ENCODE assay signal across 15 cellular contexts in the genomic region with DNA sequence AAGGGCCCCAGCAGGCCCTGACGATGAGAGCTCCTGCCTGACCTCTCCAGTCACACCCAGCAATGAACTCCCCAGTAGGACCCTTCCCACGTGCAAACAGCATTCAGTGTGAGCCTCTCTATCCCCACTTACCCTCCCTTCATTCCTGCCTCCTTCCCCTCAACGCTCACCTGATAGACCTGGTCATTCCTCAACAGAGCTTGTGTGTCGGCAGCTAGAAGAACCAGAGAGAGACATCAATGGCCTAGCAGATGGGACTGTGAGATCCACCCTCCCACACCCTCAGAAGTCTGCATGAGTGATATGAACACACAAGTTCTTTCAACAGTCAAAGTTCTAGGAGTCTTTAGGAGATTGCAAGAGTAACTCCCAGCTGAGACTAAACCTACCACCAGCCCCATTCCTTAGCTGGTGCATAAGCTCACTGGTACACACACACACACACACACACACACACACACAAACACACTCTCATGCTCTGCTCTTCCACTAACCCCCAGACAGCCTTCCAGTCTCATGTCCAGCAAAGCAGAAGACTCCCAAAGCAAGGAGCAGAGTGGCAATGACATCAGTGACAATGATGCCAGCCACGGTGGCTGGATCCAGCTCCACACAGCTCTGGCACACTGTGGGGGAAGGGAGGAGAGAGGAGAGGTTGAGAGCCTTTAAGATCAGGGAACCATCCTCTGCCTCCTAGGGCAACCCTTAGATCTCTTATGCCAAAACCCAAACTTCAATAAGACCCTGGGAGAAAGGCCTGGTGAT. TPM values are rescaled to one million over a fixed set of nuclear protein-coding genes. Genes with fewer than 3 reads are reported as not detected.
A peak's percentile ranks its signal among the peaks of the same experiment; 100 is the strongest.
DNase-seq lines count a peak whose midpoint lies in the region; TF ChIP-seq lines count a peak whose summit lies in the region.
"Had no signal": no experiment of that assay in that cellular context is flagged by ENCODE, and none has a peak within 500 bp of the region (broad histone marks: within the 10 kb centered on the region; RNA-seq: fewer than 3 reads in every experiment).

No MANE protein-coding gene starts in this region.

- H3K9me3 Mint-ChIP-seq in activated naive CD4-positive, alpha-beta T cell treated with anti-CD3 and anti-CD28 coated beads, Interleukin-2, amount 10 ng/mL, durations not matched to agents 7 days and 5 days: no peaks in the 10 kb centered on the region

- TF ChIP-seq POLR2A in suprapubic skin (IDR thresholded peaks at IDR 0.05): no peak

- no peaks in the 10 kb centered on the region for H3K36me3 ChIP-seq in BLaER1 treated with 17β-estradiol and CSF1 and Interleukin-3, amounts not matched to agents 10 nM and 100 nM
- peaks cover 11% of the 10 kb centered on the region for H3K36me3 ChIP-seq in Loucy (ENCODE audit: insufficient read depth, low read length)
- H3K36me3 ChIP-seq in ascending aorta: no peaks in the 10 kb centered on the region
- H3K36me3 ChIP-seq in suprapubic skin: no peaks in the 10 kb centered on the region
- H3K36me3 ChIP-seq: lower lobe of right lung had no signal

- H3K9me3 ChIP-seq in BLaER1 treated with 17β-estradiol and CSF1 and Interleukin-3, amounts not matched to agents 10 nM and 100 nM (replicated peaks in 1 of 11): no peaks in the 10 kb centered on the region
- no peaks in the 10 kb centered on the region for H3K9me3 ChIP-seq in Loucy (ENCODE audit: insufficient read depth, low read depth, low read length)
- no peaks in the 10 kb centered on the region for H3K9me3 ChIP-seq in mononuclear cell (ENCODE audit: low read depth, low read length)
- H3K9me3 ChIP-seq in ascending aorta: no peaks in the 10 kb centered on the region
- H3K9me3 ChIP-seq in suprapubic skin: no peaks in the 10 kb centered on the region
- H3K9me3 ChIP-seq: lower lobe of right lung had no signal

- no peak overlapping the region for H2AFZ ChIP-seq in Loucy (ENCODE audit: low read length)

- peaks cover 7 to 12% (median 9%) of the 10 kb centered on the region in 10 experiments; a peak in 18 of 20 replicates for H3K4me1 ChIP-seq in BLaER1 treated with 17β-estradiol and CSF1 and Interleukin-3, amounts not matched to agents 10 nM and 100 nM
- H3K4me1 ChIP-seq in Loucy (ENCODE audit: insufficient read depth, low read length, poor library complexity, severe bottlenecking) (peaks cover 54% of the 10 kb centered on the region), mononuclear cell (ENCODE audit: insufficient read depth, low read length) (peaks cover 27% of the 10 kb centered on the region), ascending aorta (no peaks in the 10 kb centered on the region), suprapubic skin (no peaks in the 10 kb centered on the region)
- H3K4me1 ChIP-seq: lower lobe of right lung had no signal

- peak overlapping the region; percentile 100 for H3K27ac Mint-ChIP-seq in activated naive CD4-positive, alpha-beta T cell treated with anti-CD3 and anti-CD28 coated beads, Interleukin-2, amount 10 ng/mL, durations not matched to agents 7 days and 5 days

- H3K4me3 ChIP-seq in BLaER1 treated with 17β-estradiol and CSF1 and Interleukin-3, amounts not matched to agents 10 nM and 100 nM: no peak overlapping the region
- H3K4me3 ChIP-seq in Loucy (ENCODE audit: low read length, poor library complexity, severe bottlenecking) (peak overlapping the region; percentile 88), mononuclear cell (ENCODE audit: low read length) (peak overlapping the region; percentile 62), ascending aorta (no peak overlapping the region), suprapubic skin (no peak overlapping the region)
- H3K4me3 ChIP-seq: dorsolateral prefrontal cortex, SK-N-MC had no signal

- DNase-seq in activated naive CD4-positive, alpha-beta T cell treated with anti-CD3 and anti-CD28 coated beads, Interleukin-2, amount 10 ng/mL, durations not matched to agents 7 days and 5 days: peak; percentile 34
- no peak for DNase-seq in NK-92 (lab: John Stamatoyannopoulos, UW; ENCODE audit: unreplicated experiment)
- DNase-seq in ascending aorta (ENCODE audit: low spot score in 2 of 2): no peak
- DNase-seq in stimulated activated CD4-positive, alpha-beta T cell treated with anti-CD3 and anti-CD28 coated beads, Interleukin-15, amount 100 ng/mL, for 24 hours: no peak
- DNase-seq in suprapubic skin (ENCODE audit: low spot score in 2 of 2): no peak
- DNase-seq: DMS53, dorsolateral prefrontal cortex, IMR-90, lower lobe of right lung, NCI-H1436 had no signal

- H3K4me1 Mint-ChIP-seq in activated naive CD4-positive, alpha-beta T cell treated with anti-CD3 and anti-CD28 coated beads, Interleukin-2, amount 10 ng/mL, durations not matched to agents 7 days and 5 days: peaks cover 70% of the 10 kb centered on the region

- no peak for TF ChIP-seq EP300 in suprapubic skin (IDR thresholded peaks at IDR 0.05)

- intact Hi-C loops in ascending aorta (cut with DNase I): no loop called here

- H3K9ac ChIP-seq in BLaER1 treated with 17β-estradiol and CSF1 and Interleukin-3, amounts not matched to agents 10 nM and 100 nM: no peak overlapping the region
- peak overlapping the region; percentile 96 for H3K9ac ChIP-seq in Loucy (ENCODE audit: low read depth, low read length, poor library complexity, severe bottlenecking)

- CTCF ChIA-PET in activated naive CD4-positive, alpha-beta T cell treated with anti-CD3 and anti-CD28 coated beads, Interleukin-2, amount 10 ng/mL, durations not matched to agents 7 days and 5 days (lab: Charles Lee): interaction anchor here (1.0 to 8.2 kb wide), 8 partner anchors 8 to 141 kb away, joined by 3 to 76 read pairs (median 6); no protein-coding TSS in a partner anchor

- H3K9me2 ChIP-seq in Loucy (replicated peaks; ENCODE audit: low read depth, low read length): no peaks in the 10 kb centered on the region

- H3K79me2 ChIP-seq in Loucy (ENCODE audit: insufficient read depth, low read length): peaks cover 71% of the 10 kb centered on the region

- H3K27ac ChIP-seq in BLaER1 treated with 17β-estradiol and CSF1 and Interleukin-3, amounts not matched to agents 10 nM and 100 nM: no peak overlapping the region
- H3K27ac ChIP-seq in ascending aorta (no peak overlapping the region), suprapubic skin (no peak overlapping the region)
- H3K27ac ChIP-seq: dorsolateral prefrontal cortex, lower lobe of right lung, SK-N-MC had no signal

- WGBS in suprapubic skin: 79% methylated on average over 5 of the region's 5 CpGs

- peak overlapping the region in 9 of 11 experiments; percentile 26 to 62 (median 51); a peak in 13 of 22 replicates for H3K4me2 ChIP-seq in BLaER1 treated with 17β-estradiol and CSF1 and Interleukin-3, amounts not matched to agents 10 nM and 100 nM
- H3K4me2 ChIP-seq in Loucy (ENCODE audit: low read depth, low read length, poor library complexity, severe bottlenecking): peak overlapping the region; percentile 91

- H4K20me1 ChIP-seq in BLaER1 treated with 17β-estradiol and CSF1 and Interleukin-3, amounts not matched to agents 10 nM and 100 nM: no peaks in the 10 kb centered on the region
- H4K20me1 ChIP-seq in Loucy (ENCODE audit: insufficient read depth, low read length, poor library complexity, severe bottlenecking): peaks cover 7% of the 10 kb centered on the region

- TF ChIP-seq CTCF in Loucy (conservative IDR thresholded peaks at IDR 0.05; ENCODE audit: low read length): no peak
- no peak for TF ChIP-seq CTCF in ascending aorta (IDR thresholded peaks at IDR 0.05)
- TF ChIP-seq CTCF in suprapubic skin (IDR thresholded peaks at IDR 0.05): no peak

- H3K36me3 Mint-ChIP-seq in activated naive CD4-positive, alpha-beta T cell treated with anti-CD3 and anti-CD28 coated beads, Interleukin-2, amount 10 ng/mL, durations not matched to agents 7 days and 5 days: peaks cover 53% of the 10 kb centered on the region

- H3K4me3 Mint-ChIP-seq in activated naive CD4-positive, alpha-beta T cell treated with anti-CD3 and anti-CD28 coated beads, Interleukin-2, amount 10 ng/mL, durations not matched to agents 7 days and 5 days: peak overlapping the region; percentile 81

- peaks cover 12% of the 10 kb centered on the region; the same call in 1 of the 2 replicates for H3F3A ChIP-seq in Loucy (ENCODE audit: low read depth)

- peaks cover 4% of the 10 kb centered on the region for H3K27me3 Mint-ChIP-seq in activated naive CD4-positive, alpha-beta T cell treated with anti-CD3 and anti-CD28 coated beads, Interleukin-2, amount 10 ng/mL, durations not matched to agents 7 days and 5 days

- no peaks in the 10 kb centered on the region for H3K27me3 ChIP-seq in BLaER1 treated with 17β-estradiol and CSF1 and Interleukin-3, amounts not matched to agents 10 nM and 100 nM
- H3K27me3 ChIP-seq in Loucy (ENCODE audit: insufficient read depth, low read length, poor library complexity, severe bottlenecking) (no peaks in the 10 kb centered on the region), mononuclear cell (ENCODE audit: insufficient read depth, low read length) (no peaks in the 10 kb centered on the region), ascending aorta (no peaks in the 10 kb centered on the region), suprapubic skin (peaks cover 8% of the 10 kb centered on the region)

RNA-seq across cellular contexts. Expression of gene CD3D, which starts 3.0 kb away (rescaled TPM):
- total RNA-seq in mononuclear cell: 122 TPM
- total RNA-seq in ascending aorta: not detected
- 1 to 10 TPM in 2 of 4 donors, not detected in 2; 1.8 to 4.4 TPM for total RNA-seq in suprapubic skin
- total RNA-seq: IMR-90, NCI-H460 had no signal

RNA-seq across cellular contexts. Expression of gene CD3G, which starts 4.7 kb away (rescaled TPM):
- total RNA-seq in mononuclear cell (49.7 TPM), ascending aorta (not detected), suprapubic skin (1 to 10 TPM in 1 of 4 donors, under 1 TPM in 1, not detected in 2; 0.73 to 1.2 TPM)
- total RNA-seq: IMR-90, NCI-H460 had no signal

RNA-seq across cellular contexts. Expression of gene UBE4A, which starts 19.9 kb away (rescaled TPM):
- total RNA-seq in mononuclear cell (50.5 TPM), ascending aorta (24.6 TPM), suprapubic skin (10 to 100 TPM; 37.0 to 81.8 (median 50.4) TPM)

RNA-seq across cellular contexts. Expression of gene CD3E, which starts 34.9 kb away (rescaled TPM):
- total RNA-seq in mononuclear cell (136 TPM), ascending aorta (not detected), suprapubic skin (1 to 10 TPM in 1 of 4 donors, under 1 TPM in 2, not detected in 1; 0.55 to 3.3 (median 0.79) TPM)
- total RNA-seq: IMR-90, NCI-H460 had no signal

Comparison
In these comparisons a context has a peak if more than half of its experiments do, and no peak if none do; other contexts are left out.
1. H3K4me3 ChIP-seq: peak in Loucy (single experiment) and mononuclear cell (single experiment); none in BLaER1 treated with 17β-estradiol and CSF1 and Interleukin-3, amounts not matched to agents 10 nM and 100 nM (0 of 10), ascending aorta (0 of 2) and suprapubic skin (single experiment).
2. RNA of gene CD3D, which starts 3.0 kb away (total RNA-seq): 122 TPM in mononuclear cell (single experiment); 1.8 to 4.4 TPM in suprapubic skin and not detected in ascending aorta (single experiment); every median in the first group is over 10 times any median in the second.
3. RNA of gene CD3G, which starts 4.7 kb away (total RNA-seq): 49.7 TPM in mononuclear cell (single experiment); 0.73 to 1.2 TPM in suprapubic skin and not detected in ascending aorta (single experiment); every median in the first group is over 10 times any median in the second.